Comparison of ENCODE assay signal across 15 cellular contexts in the genomic region with DNA sequence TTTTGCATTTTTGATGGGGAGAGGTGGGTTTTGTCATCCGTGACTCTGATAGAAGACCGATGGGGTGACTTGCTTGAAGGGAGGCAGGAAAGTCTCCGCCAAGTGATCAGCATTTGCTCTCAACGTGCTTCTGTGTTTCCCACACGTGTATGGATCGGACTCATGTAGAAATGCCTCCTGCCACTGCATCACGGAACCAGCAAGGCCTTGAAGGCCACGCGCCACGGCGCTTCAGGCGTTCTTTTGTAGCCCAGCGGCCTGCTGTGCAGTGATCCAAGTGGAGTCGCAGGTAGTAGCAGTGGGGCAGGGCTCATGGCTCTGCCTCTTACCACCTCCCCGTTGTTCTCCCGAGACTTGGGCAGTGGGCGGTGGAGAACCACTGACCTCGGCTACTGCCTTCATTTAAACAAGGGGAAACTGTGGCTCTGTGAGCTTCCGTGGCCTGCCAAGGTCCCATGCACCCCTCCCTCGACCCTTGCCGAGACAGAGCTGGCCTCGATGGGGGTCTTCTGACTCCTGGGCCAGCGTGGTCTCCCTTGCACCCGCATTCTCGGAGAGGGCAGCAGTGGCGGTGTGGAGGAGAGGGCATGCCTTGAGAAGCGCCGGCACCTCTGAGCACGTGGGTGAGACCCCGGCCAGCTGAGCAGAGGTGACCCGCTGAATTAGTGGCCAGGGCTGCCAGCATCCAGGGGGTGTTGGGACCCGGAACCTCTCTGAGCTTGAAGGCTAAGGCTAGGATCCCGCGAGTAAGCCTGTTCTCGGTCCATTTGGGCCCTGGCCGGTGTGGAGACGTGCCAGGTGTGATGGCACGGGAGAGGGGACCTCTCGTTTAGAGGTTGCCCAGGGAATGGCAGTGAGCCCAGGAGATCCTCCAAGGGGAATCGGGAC.
"Had no signal": no experiment of that assay in that cellular context is flagged by ENCODE, and none has a peak within 500 bp of the region (broad histone marks: within the 10 kb centered on the region; RNA-seq: fewer than 3 reads in every experiment).

No MANE protein-coding gene starts in this region.

- H3K4me3 Mint-ChIP-seq: activated B cell treated with CpG ODN at 0.5 μM for 24 hours; activated CD4-positive, alpha-beta T cell treated with anti-CD3 and anti-CD28 coated beads, Interleukin-2, amount 10 ng/mL, durations not matched to agents 7 days and 5 days; mesothelial cell of epicardium; neural crest cell; stimulated activated memory B cell treated with anti-CD40 and anti-IgM and Interleukin-4, amounts not matched to agents 10 μg/mL and 1 μg/mL and 100 μg/mL, for 72 hours; T-helper 2 cell treated with Interferon-gamma antibody and Interleukin-4, amounts not matched to agents 5 μg/mL and 100 μg/mL, for 36 hours had no signal

- H3K27ac ChIP-seq: pancreas had no signal

- H3K36me3 Mint-ChIP-seq: mesothelial cell of epicardium; stimulated activated memory B cell treated with anti-CD40 and anti-IgM and Interleukin-4, amounts not matched to agents 10 μg/mL and 1 μg/mL and 100 μg/mL, for 72 hours had no signal

- ATAC-seq: pancreas; stimulated activated memory B cell treated with anti-CD40 and anti-IgM and Interleukin-4, amounts not matched to agents 10 μg/mL and 1 μg/mL and 100 μg/mL, for 72 hours had no signal

- H3K9me3 ChIP-seq: colonic mucosa, pancreas had no signal

- H3K27me3 Mint-ChIP-seq: activated B cell treated with CpG ODN at 0.5 μM for 24 hours; stimulated activated memory B cell treated with anti-CD40 and anti-IgM and Interleukin-4, amounts not matched to agents 10 μg/mL and 1 μg/mL and 100 μg/mL, for 72 hours had no signal

- H3K4me3 ChIP-seq: colonic mucosa, pancreas had no signal

- H3K36me3 ChIP-seq: colonic mucosa, pancreas had no signal

- H3K27me3 ChIP-seq: colonic mucosa, pancreas had no signal

- DNase-seq: activated B cell treated with CpG ODN at 0.5 μM for 24 hours; activated CD4-positive, alpha-beta T cell treated with anti-CD3 and anti-CD28 coated beads, Interleukin-2, amount 10 ng/mL, durations not matched to agents 7 days and 5 days; activated naive CD4-positive, alpha-beta T cell treated with anti-CD3 and anti-CD28 coated beads, Interleukin-2, amount 50 U/mL, for 16 hours; central memory CD4-positive, alpha-beta T cell; colonic mucosa; effector CD8-positive, alpha-beta T cell; foreskin melanocyte; stimulated activated CD4-positive, alpha-beta T cell treated with anti-CD3 and anti-CD28 coated beads, Interleukin-2, amount 100 ng/mL, for 48 hours; trophoblast cell had no signal

- H3K4me1 ChIP-seq: colonic mucosa, pancreas had no signal

- H3K27ac Mint-ChIP-seq: activated B cell treated with CpG ODN at 0.5 μM for 24 hours; activated CD4-positive, alpha-beta T cell treated with anti-CD3 and anti-CD28 coated beads, Interleukin-2, amount 10 ng/mL, durations not matched to agents 7 days and 5 days; activated T-helper 2 cell treated with anti-CD3 and anti-CD28 coated beads, Interferon-gamma antibody, Interleukin-2, Interleukin-4, amounts not matched to agents 10 μg/mL and 5 μg/mL and 100 μg/mL, durations not matched to agents 14 hours and 24 hours and 36 hours; mesothelial cell of epicardium; T-helper 2 cell treated with Interferon-gamma antibody and Interleukin-4, amounts not matched to agents 5 μg/mL and 100 μg/mL, for 36 hours had no signal

- H3K9me3 Mint-ChIP-seq: activated B cell treated with CpG ODN at 0.5 μM for 24 hours; activated T-helper 2 cell treated with anti-CD3 and anti-CD28 coated beads, Interferon-gamma antibody, Interleukin-2, Interleukin-4, amounts not matched to agents 10 μg/mL and 5 μg/mL and 100 μg/mL, durations not matched to agents 14 hours and 24 hours and 36 hours; mesothelial cell of epicardium; neural crest cell; stimulated activated memory B cell treated with anti-CD40 and anti-IgM and Interleukin-4, amounts not matched to agents 10 μg/mL and 1 μg/mL and 100 μg/mL, for 72 hours; T-helper 2 cell treated with Interferon-gamma antibody and Interleukin-4, amounts not matched to agents 5 μg/mL and 100 μg/mL, for 36 hours had no signal
